In genomic region chr2:19009510-19009909, GRCh38 we compare ENCODE assay signal across 20 cellular contexts.
"Had no signal": no experiment of that assay in that cellular context is flagged by ENCODE, and none has a peak within 500 bp of the region (broad histone marks: within the 10 kb centered on the region; RNA-seq: fewer than 3 reads in every experiment).

No MANE protein-coding gene starts in this region.

- H3K27me3 Mint-ChIP-seq: activated CD8-positive, alpha-beta memory T cell treated with anti-CD3 and anti-CD28 coated beads, Interleukin-2, amount 10 ng/mL, durations not matched to agents 7 days and 5 days; activated naive CD4-positive, alpha-beta T cell treated with anti-CD3 and anti-CD28 coated beads, Interleukin-2, amount 50 U/mL, for 24 hours; activated T-cell treated with anti-CD3 and anti-CD28 coated beads, Interleukin-2, amount 50 U/mL, for 24 hours; type B pancreatic cell had no signal

- H3K4me1 Mint-ChIP-seq: activated CD8-positive, alpha-beta memory T cell treated with anti-CD3 and anti-CD28 coated beads, Interleukin-2, amount 10 ng/mL, durations not matched to agents 7 days and 5 days; activated naive CD4-positive, alpha-beta T cell treated with anti-CD3 and anti-CD28 coated beads, Interleukin-2, amount 50 U/mL, for 24 hours; endodermal cell had no signal

- H3K4me3 ChIP-seq: breast epithelium, heart right ventricle, left ventricle myocardium inferior, suprapubic skin had no signal

- H3K36me3 ChIP-seq: breast epithelium, heart right ventricle, left ventricle myocardium inferior, suprapubic skin had no signal

- H3K27ac ChIP-seq: breast epithelium, foreskin keratinocyte, heart right ventricle, left ventricle myocardium inferior, suprapubic skin had no signal

- FAIRE-seq: keratinocyte had no signal

- H3K27me3 ChIP-seq: breast epithelium, foreskin keratinocyte, heart right ventricle, suprapubic skin had no signal

- H3K4me1 ChIP-seq: breast epithelium, foreskin keratinocyte, heart right ventricle, left ventricle myocardium inferior, suprapubic skin had no signal

- H3K4me3 Mint-ChIP-seq: activated CD8-positive, alpha-beta memory T cell treated with anti-CD3 and anti-CD28 coated beads, Interleukin-2, amount 10 ng/mL, durations not matched to agents 7 days and 5 days; activated naive CD4-positive, alpha-beta T cell treated with anti-CD3 and anti-CD28 coated beads, Interleukin-2, amount 50 U/mL, for 24 hours; activated T-cell treated with anti-CD3 and anti-CD28 coated beads, Interleukin-2, amount 50 U/mL, for 24 hours; endodermal cell; nephron progenitor cell; type B pancreatic cell had no signal

- H3K9me3 Mint-ChIP-seq: activated naive CD4-positive, alpha-beta T cell treated with anti-CD3 and anti-CD28 coated beads, Interleukin-2, amount 50 U/mL, for 24 hours; endodermal cell had no signal

- H3K36me3 Mint-ChIP-seq: activated CD8-positive, alpha-beta memory T cell treated with anti-CD3 and anti-CD28 coated beads, Interleukin-2, amount 10 ng/mL, durations not matched to agents 7 days and 5 days; type B pancreatic cell had no signal

- H3K9me3 ChIP-seq: breast epithelium, suprapubic skin had no signal

- H3K27ac Mint-ChIP-seq: activated CD8-positive, alpha-beta memory T cell treated with anti-CD3 and anti-CD28 coated beads, Interleukin-2, amount 10 ng/mL, durations not matched to agents 7 days and 5 days; activated naive CD4-positive, alpha-beta T cell treated with anti-CD3 and anti-CD28 coated beads, Interleukin-2, amount 50 U/mL, for 24 hours; activated T-cell treated with anti-CD3 and anti-CD28 coated beads, Interleukin-2, amount 50 U/mL, for 24 hours; endodermal cell; nephron progenitor cell; type B pancreatic cell had no signal

- DNase-seq: activated CD4-positive, alpha-beta T cell treated with anti-CD3 and anti-CD28 coated beads for 1 hour; activated CD4-positive, alpha-beta T cell treated with anti-CD3 and anti-CD28 coated beads, Interleukin-2, amount 50 U/mL, for 48 hours; activated CD8-positive, alpha-beta memory T cell treated with anti-CD3 and anti-CD28 coated beads, Interleukin-2, amount 10 ng/mL, durations not matched to agents 7 days and 5 days; activated effector memory CD4-positive, alpha-beta T cell treated with Interleukin-2 at 50 U/mL for 16 hours; activated T-cell treated with anti-CD3 and anti-CD28 coated beads, Interleukin-2, amount 50 U/mL, for 24 hours; endodermal cell; foreskin keratinocyte; heart right ventricle; left ventricle myocardium inferior; mesendoderm; nephron progenitor cell; stimulated activated CD4-positive, alpha-beta T cell treated with anti-CD3 and anti-CD28 coated beads, Interleukin-2, amount 100 ng/mL, for 48 hours; stimulated activated naive CD8-positive, alpha-beta T cell treated with anti-CD3 and anti-CD28 coated beads, Interleukin-15, Interleukin-2, amounts not matched to agents 100 U/mL and 50 U/mL, for 24 hours; T-helper 2 cell had no signal

- ATAC-seq: activated CD8-positive, alpha-beta memory T cell treated with anti-CD3 and anti-CD28 coated beads, Interleukin-2, amount 10 ng/mL, durations not matched to agents 7 days and 5 days; foreskin keratinocyte; heart right ventricle; sciatic nerve; stimulated activated naive CD8-positive, alpha-beta T cell treated with anti-CD3 and anti-CD28 coated beads, Interleukin-15, Interleukin-2, amounts not matched to agents 100 U/mL and 50 U/mL, for 24 hours had no signal
